Comparison of ENCODE assay signal across 31 cellular contexts in genomic region chr6:116577486-116577885, GRCh38. TPM values are rescaled to one million over a fixed set of nuclear protein-coding genes. Genes with fewer than 3 reads are reported as not detected.
"Had no signal": no experiment of that assay in that cellular context is flagged by ENCODE, and none has a peak within 500 bp of the region (broad histone marks: within the 10 kb centered on the region; RNA-seq: fewer than 3 reads in every experiment).

No MANE protein-coding gene starts in this region.

- H3K4me3 Mint-ChIP-seq: effector memory CD8-positive, alpha-beta T cell; mesothelial cell of epicardium; natural killer cell treated with Interleukin-12 subunit alpha and Interleukin-12 subunit beta and Interleukin-15 and Interleukin-18, amount 100 ng/mL, for 72 hours; neural crest cell; stimulated activated memory B cell treated with anti-CD40 and anti-IgM and Interleukin-4, amounts not matched to agents 10 μg/mL and 1 μg/mL and 100 μg/mL, for 72 hours; stimulated activated naive CD8-positive, alpha-beta T cell treated with anti-CD3 and anti-CD28 coated beads, Interleukin-15, Interleukin-2, amounts not matched to agents 100 ng/mL and 50 ng/mL, for 24 hours had no signal

- ATAC-seq: effector memory CD8-positive, alpha-beta T cell; foreskin keratinocyte; gastroesophageal sphincter; heart left ventricle; mucosa of descending colon; natural killer cell treated with Interleukin-12 subunit alpha and Interleukin-12 subunit beta and Interleukin-15 and Interleukin-18, amount 100 ng/mL, for 72 hours; right cardiac atrium; stimulated activated memory B cell treated with anti-CD40 and anti-IgM and Interleukin-4, amounts not matched to agents 10 μg/mL and 1 μg/mL and 100 μg/mL, for 72 hours had no signal

- H3K27ac ChIP-seq: esophagus muscularis mucosa, foreskin keratinocyte, gastroesophageal sphincter, heart left ventricle, hepatocyte, prostate gland, skin epidermis, spleen, thoracic aorta, tibial nerve, upper lobe of left lung had no signal

- H3K4me3 ChIP-seq: esophagus muscularis mucosa, gastroesophageal sphincter, heart left ventricle, hepatocyte, mucosa of descending colon, prostate gland, skin epidermis, spleen, thoracic aorta, tibial nerve, upper lobe of left lung had no signal

- H3K27me3 ChIP-seq: esophagus muscularis mucosa, foreskin keratinocyte, gastroesophageal sphincter, heart left ventricle, hepatocyte, spleen, tibial nerve, upper lobe of left lung had no signal

- H3K27me3 Mint-ChIP-seq: effector memory CD8-positive, alpha-beta T cell; naive B cell; natural killer cell treated with Interleukin-12 subunit alpha and Interleukin-12 subunit beta and Interleukin-15 and Interleukin-18, amount 100 ng/mL, for 72 hours; stimulated activated memory B cell treated with anti-CD40 and anti-IgM and Interleukin-4, amounts not matched to agents 10 μg/mL and 1 μg/mL and 100 μg/mL, for 72 hours; stimulated activated naive CD8-positive, alpha-beta T cell treated with anti-CD3 and anti-CD28 coated beads, Interleukin-15, Interleukin-2, amounts not matched to agents 100 ng/mL and 50 ng/mL, for 24 hours had no signal

- H3K36me3 ChIP-seq: prostate gland, thoracic aorta had no signal

- FAIRE-seq: urothelium cell line had no signal

- H3K9me3 ChIP-seq: esophagus muscularis mucosa, gastroesophageal sphincter, heart left ventricle, mucosa of descending colon, prostate gland, spleen, thoracic aorta, tibial nerve, upper lobe of left lung had no signal

- H3K4me2 ChIP-seq: hepatocyte had no signal

- DNase-seq: cerebellar nuclear complex; cortex of kidney; effector memory CD8-positive, alpha-beta T cell; foreskin keratinocyte; heart left ventricle; islet precursor cell; mesenchymal stem cell; mucosa of descending colon; naive B cell; right cardiac atrium; spleen; stimulated activated CD4-positive, alpha-beta T cell treated with anti-CD3 and anti-CD28 coated beads, Interleukin-4, amount 100 ng/mL, for 4 hours; upper lobe of left lung had no signal

- H2AFZ ChIP-seq: hepatocyte had no signal

- H3K27ac Mint-ChIP-seq: effector memory CD8-positive, alpha-beta T cell; mesothelial cell of epicardium; natural killer cell treated with Interleukin-12 subunit alpha and Interleukin-12 subunit beta and Interleukin-15 and Interleukin-18, amount 100 ng/mL, for 72 hours; stimulated activated memory B cell treated with anti-CD40 and anti-IgM and Interleukin-4, amounts not matched to agents 10 μg/mL and 1 μg/mL and 100 μg/mL, for 72 hours; stimulated activated naive CD8-positive, alpha-beta T cell treated with anti-CD3 and anti-CD28 coated beads, Interleukin-15, Interleukin-2, amounts not matched to agents 100 ng/mL and 50 ng/mL, for 24 hours had no signal

- H3K9me3 Mint-ChIP-seq: effector memory CD8-positive, alpha-beta T cell; naive B cell; natural killer cell treated with Interleukin-12 subunit alpha and Interleukin-12 subunit beta and Interleukin-15 and Interleukin-18, amount 100 ng/mL, for 72 hours; neural crest cell; stimulated activated memory B cell treated with anti-CD40 and anti-IgM and Interleukin-4, amounts not matched to agents 10 μg/mL and 1 μg/mL and 100 μg/mL, for 72 hours; stimulated activated naive CD8-positive, alpha-beta T cell treated with anti-CD3 and anti-CD28 coated beads, Interleukin-15, Interleukin-2, amounts not matched to agents 100 ng/mL and 50 ng/mL, for 24 hours had no signal

RNA-seq across cellular contexts. Expression of gene CALHM4, which starts 23.9 kb away (rescaled TPM):
- total RNA-seq: epithelial cell of proximal tubule; esophagus muscularis mucosa; fibroblast of lung; gastroesophageal sphincter; hepatocyte; lung microvascular endothelial cell; mesothelial cell of epicardium; mucosa of descending colon; natural killer cell treated with Interleukin-12 subunit alpha and Interleukin-12 subunit beta and Interleukin-15 and Interleukin-18, amount 100 ng/mL, for 72 hours; neural crest cell; osteoblast; spleen; thoracic aorta; upper lobe of left lung had no signal
- polyA plus RNA-seq: fibroblast of lung, hepatocyte, spleen had no signal

RNA-seq across cellular contexts. Expression of gene TRAPPC3L, which starts 32.0 kb away (rescaled TPM):
- total RNA-seq: epithelial cell of proximal tubule; gastroesophageal sphincter; lower leg skin; lung microvascular endothelial cell; mucosa of descending colon; natural killer cell treated with Interleukin-12 subunit alpha and Interleukin-12 subunit beta and Interleukin-15 and Interleukin-18, amount 100 ng/mL, for 72 hours; neural crest cell; prostate gland; thoracic aorta had no signal
- polyA plus RNA-seq: heart left ventricle had no signal

RNA-seq across cellular contexts. Expression of gene RSPH4A, which starts 38.8 kb away (rescaled TPM):
- total RNA-seq: epithelial cell of proximal tubule had no signal
